In the genomic region with DNA sequence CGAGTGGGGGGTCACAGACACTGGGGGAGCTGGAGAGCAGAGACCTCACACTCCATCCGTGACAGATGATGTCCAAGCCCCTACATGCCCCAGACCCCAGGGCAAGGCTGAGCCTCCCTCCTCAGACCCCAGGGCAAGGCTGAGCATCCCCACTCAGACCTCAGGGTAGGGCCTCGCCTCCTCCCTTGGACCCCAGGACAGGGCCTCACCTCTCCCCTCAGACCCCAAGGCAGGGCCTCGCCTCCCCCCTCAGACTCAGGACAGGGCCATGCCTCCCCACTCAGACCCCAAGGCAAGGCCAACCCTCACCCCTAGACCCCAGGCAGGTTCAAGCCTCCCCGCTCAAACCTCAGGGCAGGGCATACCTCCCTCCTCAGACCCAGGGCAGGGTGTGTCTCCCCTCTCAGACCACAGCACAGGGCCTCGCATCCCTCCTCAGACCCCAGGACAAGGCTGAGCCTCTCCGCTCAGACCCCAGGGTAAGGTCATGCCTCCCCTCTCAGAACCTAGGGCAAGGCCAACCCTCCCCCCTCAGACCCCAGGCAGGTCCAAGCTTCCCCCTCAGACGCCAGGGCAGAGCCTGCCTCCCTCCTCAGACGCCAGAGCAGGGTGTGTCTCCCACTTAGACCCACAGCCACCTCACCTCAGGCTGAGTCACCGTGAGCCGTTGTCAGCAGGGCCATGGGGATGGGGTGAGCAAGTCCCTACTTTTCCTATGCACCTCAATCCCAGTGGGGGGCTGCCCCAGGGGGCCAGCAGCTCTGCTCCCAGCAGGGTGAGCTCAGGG, we compare ENCODE assay signal across 1 cellular context.
A peak's percentile ranks its signal among the peaks of the same experiment; 100 is the strongest.
TF ChIP-seq lines count a peak whose summit lies in the region.

No MANE protein-coding gene starts in this region.

TF ChIP-seq in K562, 482 proteins besides CTCF, POLR2A, EP300 and RAD21:
- peak; percentile 75 for TF ChIP-seq SMARCE1 (IDR thresholded peaks at IDR 0.05)
- TF ChIP-seq, protein P1, sequence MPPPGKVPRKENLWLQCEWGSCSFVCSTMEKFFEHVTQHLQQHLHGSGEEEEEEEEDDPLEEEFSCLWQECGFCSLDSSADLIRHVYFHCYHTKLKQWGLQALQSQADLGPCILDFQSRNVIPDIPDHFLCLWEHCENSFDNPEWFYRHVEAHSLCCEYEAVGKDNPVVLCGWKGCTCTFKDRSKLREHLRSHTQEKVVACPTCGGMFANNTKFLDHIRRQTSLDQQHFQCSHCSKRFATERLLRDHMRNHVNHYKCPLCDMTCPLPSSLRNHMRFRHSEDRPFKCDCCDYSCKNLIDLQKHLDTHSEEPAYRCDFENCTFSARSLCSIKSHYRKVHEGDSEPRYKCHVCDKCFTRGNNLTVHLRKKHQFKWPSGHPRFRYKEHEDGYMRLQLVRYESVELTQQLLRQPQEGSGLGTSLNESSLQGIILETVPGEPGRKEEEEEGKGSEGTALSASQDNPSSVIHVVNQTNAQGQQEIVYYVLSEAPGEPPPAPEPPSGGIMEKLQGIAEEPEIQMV (tag; conservative IDR thresholded peaks at IDR 0.05; ENCODE audit: low read depth): no peak
- TF ChIP-seq, protein P2, sequence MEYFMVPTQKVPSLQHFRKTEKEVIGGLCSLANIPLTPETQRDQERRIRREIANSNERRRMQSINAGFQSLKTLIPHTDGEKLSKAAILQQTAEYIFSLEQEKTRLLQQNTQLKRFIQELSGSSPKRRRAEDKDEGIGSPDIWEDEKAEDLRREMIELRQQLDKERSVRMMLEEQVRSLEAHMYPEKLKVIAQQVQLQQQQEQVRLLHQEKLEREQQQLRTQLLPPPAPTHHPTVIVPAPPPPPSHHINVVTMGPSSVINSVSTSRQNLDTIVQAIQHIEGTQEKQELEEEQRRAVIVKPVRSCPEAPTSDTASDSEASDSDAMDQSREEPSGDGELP (CRISPR knock-in tag; IDR thresholded peaks at IDR 0.05; ENCODE audit: borderline replicate concordance): peak; percentile 30; the same call in 1 of the 2 replicates
- TF ChIP-seq MTA3 (IDR thresholded peaks at IDR 0.05; ENCODE audit: borderline replicate concordance): peak; percentile 57; the same call in 1 of the 2 replicates
- peak; percentile 75; the same call in 1 of the 2 replicates for TF ChIP-seq KLF1 (tag; IDR thresholded peaks at IDR 0.05)
- 0 out of 2 replicates have a peak, but pooled peaks have one; percentile 23 for TF ChIP-seq LEF1 (IDR thresholded peaks at IDR 0.05)
- TF ChIP-seq SMARCA4 (IDR thresholded peaks at IDR 0.05): peak; percentile 62
- TF ChIP-seq RBFOX2 (IDR thresholded peaks at IDR 0.05; ENCODE audit: low read depth, low read length): peak; percentile 51
- peak; percentile 42; the same call in 1 of the 2 replicates for TF ChIP-seq ZEB2 (IDR thresholded peaks at IDR 0.05)
- TF ChIP-seq SUPT5H (IDR thresholded peaks at IDR 0.05): 0 out of 2 replicates have a peak, but pooled peaks have one; percentile 24
- TF ChIP-seq CTBP1 (IDR thresholded peaks at IDR 0.05; ENCODE audit: borderline replicate concordance): peak; percentile 76
- peak; percentile 70 for TF ChIP-seq ARID1B (IDR thresholded peaks at IDR 0.05)
- peak; percentile 78 for TF ChIP-seq NFE2 (IDR thresholded peaks at IDR 0.05; ENCODE audit: low read depth)
- TF ChIP-seq ZFX (CRISPR knock-in tag; IDR thresholded peaks at IDR 0.05): peak; percentile 43
- TF ChIP-seq TAF1 (IDR thresholded peaks at IDR 0.05; ENCODE audit: control insufficient read depth, extremely low read depth, insufficient read depth, low read length, severe bottlenecking): peak; percentile 25
- TF ChIP-seq, protein P3, sequence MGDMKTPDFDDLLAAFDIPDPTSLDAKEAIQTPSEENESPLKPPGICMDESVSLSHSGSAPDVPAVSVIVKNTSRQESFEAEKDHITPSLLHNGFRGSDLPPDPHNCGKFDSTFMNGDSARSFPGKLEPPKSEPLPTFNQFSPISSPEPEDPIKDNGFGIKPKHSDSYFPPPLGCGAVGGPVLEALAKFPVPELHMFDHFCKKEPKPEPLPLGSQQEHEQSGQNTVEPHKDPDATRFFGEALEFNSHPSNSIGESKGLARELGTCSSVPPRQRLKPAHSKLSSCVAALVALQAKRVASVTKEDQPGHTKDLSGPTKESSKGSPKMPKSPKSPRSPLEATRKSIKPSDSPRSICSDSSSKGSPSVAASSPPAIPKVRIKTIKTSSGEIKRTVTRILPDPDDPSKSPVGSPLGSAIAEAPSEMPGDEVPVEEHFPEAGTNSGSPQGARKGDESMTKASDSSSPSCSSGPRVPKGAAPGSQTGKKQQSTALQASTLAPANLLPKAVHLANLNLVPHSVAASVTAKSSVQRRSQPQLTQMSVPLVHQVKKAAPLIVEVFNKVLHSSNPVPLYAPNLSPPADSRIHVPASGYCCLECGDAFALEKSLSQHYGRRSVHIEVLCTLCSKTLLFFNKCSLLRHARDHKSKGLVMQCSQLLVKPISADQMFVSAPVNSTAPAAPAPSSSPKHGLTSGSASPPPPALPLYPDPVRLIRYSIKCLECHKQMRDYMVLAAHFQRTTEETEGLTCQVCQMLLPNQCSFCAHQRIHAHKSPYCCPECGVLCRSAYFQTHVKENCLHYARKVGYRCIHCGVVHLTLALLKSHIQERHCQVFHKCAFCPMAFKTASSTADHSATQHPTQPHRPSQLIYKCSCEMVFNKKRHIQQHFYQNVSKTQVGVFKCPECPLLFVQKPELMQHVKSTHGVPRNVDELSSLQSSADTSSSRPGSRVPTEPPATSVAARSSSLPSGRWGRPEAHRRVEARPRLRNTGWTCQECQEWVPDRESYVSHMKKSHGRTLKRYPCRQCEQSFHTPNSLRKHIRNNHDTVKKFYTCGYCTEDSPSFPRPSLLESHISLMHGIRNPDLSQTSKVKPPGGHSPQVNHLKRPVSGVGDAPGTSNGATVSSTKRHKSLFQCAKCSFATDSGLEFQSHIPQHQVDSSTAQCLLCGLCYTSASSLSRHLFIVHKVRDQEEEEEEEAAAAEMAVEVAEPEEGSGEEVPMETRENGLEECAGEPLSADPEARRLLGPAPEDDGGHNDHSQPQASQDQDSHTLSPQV (IDR thresholded peaks at IDR 0.05): peak; percentile 79; the same call in 1 of the 2 replicates
- TF ChIP-seq, protein P4, sequence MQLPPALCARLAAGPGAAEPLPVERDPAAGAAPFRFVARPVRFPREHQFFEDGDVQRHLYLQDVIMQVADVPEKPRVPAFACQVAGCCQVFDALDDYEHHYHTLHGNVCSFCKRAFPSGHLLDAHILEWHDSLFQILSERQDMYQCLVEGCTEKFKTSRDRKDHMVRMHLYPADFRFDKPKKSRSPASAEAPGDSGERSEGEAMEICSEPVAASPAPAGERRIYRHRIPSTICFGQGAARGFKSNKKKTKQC (CRISPR knock-in tag; IDR thresholded peaks at IDR 0.05): no peak
- no peak for TF ChIP-seq ZC3H11A (IDR thresholded peaks at IDR 0.05; ENCODE audit: low read depth, low read length)
- no peak for TF ChIP-seq FUS (optimal IDR thresholded peaks at IDR 0.05; ENCODE audit: low read depth, low read length)
- TF ChIP-seq FOSL1 (tag; conservative IDR thresholded peaks at IDR 0.05): peak; percentile 86
- TF ChIP-seq, protein P5, sequence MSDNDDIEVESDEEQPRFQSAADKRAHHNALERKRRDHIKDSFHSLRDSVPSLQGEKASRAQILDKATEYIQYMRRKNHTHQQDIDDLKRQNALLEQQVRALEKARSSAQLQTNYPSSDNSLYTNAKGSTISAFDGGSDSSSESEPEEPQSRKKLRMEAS (CRISPR knock-in tag; IDR thresholded peaks at IDR 0.05): peak; percentile 50; the same call in 1 of the 2 replicates
- TF ChIP-seq ZFP36 (IDR thresholded peaks at IDR 0.05; ENCODE audit: low read depth, low read length, partially characterized antibody): peak; percentile 79
- TF ChIP-seq JUND (IDR thresholded peaks at IDR 0.05; ENCODE audit: borderline replicate concordance, low read depth, low read length): peak; percentile 80
- TF ChIP-seq JUND (tag; IDR thresholded peaks at IDR 0.05; ENCODE audit: borderline replicate concordance, low read depth, low read length): peak; percentile 82; the same call in 1 of the 3 replicates
- peak; percentile 81 for TF ChIP-seq DPF2 (IDR thresholded peaks at IDR 0.05)
- peak; percentile 17 for TF ChIP-seq NEUROD1 (IDR thresholded peaks at IDR 0.05; ENCODE audit: borderline replicate concordance, low read depth, low read length, partially characterized antibody)
- TF ChIP-seq RAD51 (IDR thresholded peaks at IDR 0.05; ENCODE audit: borderline replicate concordance, low read depth): no peak
- peak; percentile 11; the same call in 1 of the 2 replicates for TF ChIP-seq ZNF316 (IDR thresholded peaks at IDR 0.05)
- peak; percentile 16 for TF ChIP-seq FOS (IDR thresholded peaks at IDR 0.05; ENCODE audit: extremely low read depth, insufficient read length)
- TF ChIP-seq MTA1 (IDR thresholded peaks at IDR 0.05; ENCODE audit: borderline replicate concordance): 0 out of 2 replicates have a peak, but pooled peaks have one; percentile 26
- TF ChIP-seq PHF8 (IDR thresholded peaks at IDR 0.05; ENCODE audit: borderline replicate concordance, low read length): peak; percentile 32; the same call in 1 of the 2 replicates
- TF ChIP-seq U2AF2 (optimal IDR thresholded peaks at IDR 0.05; ENCODE audit: low read depth, low read length): no peak
- TF ChIP-seq CREB1 (IDR thresholded peaks at IDR 0.05): peak; percentile 24; the same call in 1 of the 2 replicates
- no peak for TF ChIP-seq CREB1 (CRISPR knock-in tag; IDR thresholded peaks at IDR 0.05)
- TF ChIP-seq, protein P6, sequence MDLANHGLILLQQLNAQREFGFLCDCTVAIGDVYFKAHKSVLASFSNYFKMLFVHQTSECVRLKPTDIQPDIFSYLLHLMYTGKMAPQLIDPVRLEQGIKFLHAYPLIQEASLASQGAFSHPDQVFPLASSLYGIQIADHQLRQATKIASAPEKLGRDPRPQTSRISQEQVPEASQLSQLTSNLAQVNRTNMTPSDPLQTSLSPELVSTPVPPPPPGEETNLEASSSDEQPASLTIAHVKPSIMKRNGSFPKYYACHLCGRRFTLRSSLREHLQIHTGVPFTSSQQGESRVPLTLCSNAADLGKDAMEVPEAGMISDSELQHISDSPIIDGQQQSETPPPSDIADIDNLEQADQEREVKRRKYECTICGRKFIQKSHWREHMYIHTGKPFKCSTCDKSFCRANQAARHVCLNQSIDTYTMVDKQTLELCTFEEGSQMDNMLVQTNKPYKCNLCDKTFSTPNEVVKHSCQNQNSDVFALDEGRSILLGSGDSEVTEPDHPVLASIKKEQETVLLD (IDR thresholded peaks at IDR 0.05): peak; percentile 52; the same call in 1 of the 2 replicates
- 0 out of 2 replicates have a peak, but pooled peaks have one; percentile 17 for TF ChIP-seq GATAD2A (IDR thresholded peaks at IDR 0.05)
- TF ChIP-seq, protein P7, sequence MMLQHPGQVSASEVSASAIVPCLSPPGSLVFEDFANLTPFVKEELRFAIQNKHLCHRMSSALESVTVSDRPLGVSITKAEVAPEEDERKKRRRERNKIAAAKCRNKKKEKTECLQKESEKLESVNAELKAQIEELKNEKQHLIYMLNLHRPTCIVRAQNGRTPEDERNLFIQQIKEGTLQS (IDR thresholded peaks at IDR 0.05): peak; percentile 86
- TF ChIP-seq, protein P7 (CRISPR knock-in tag; conservative IDR thresholded peaks at IDR 0.05): no peak
- peak; percentile 68 for TF ChIP-seq CREM (IDR thresholded peaks at IDR 0.05; ENCODE audit: low read depth)
- peak; percentile 41; the same call in 1 of the 2 replicates for TF ChIP-seq SMARCA5 (IDR thresholded peaks at IDR 0.05)
- peak; percentile 57 for TF ChIP-seq C11orf30 (IDR thresholded peaks at IDR 0.05; ENCODE audit: low read depth)
- TF ChIP-seq, protein P8, sequence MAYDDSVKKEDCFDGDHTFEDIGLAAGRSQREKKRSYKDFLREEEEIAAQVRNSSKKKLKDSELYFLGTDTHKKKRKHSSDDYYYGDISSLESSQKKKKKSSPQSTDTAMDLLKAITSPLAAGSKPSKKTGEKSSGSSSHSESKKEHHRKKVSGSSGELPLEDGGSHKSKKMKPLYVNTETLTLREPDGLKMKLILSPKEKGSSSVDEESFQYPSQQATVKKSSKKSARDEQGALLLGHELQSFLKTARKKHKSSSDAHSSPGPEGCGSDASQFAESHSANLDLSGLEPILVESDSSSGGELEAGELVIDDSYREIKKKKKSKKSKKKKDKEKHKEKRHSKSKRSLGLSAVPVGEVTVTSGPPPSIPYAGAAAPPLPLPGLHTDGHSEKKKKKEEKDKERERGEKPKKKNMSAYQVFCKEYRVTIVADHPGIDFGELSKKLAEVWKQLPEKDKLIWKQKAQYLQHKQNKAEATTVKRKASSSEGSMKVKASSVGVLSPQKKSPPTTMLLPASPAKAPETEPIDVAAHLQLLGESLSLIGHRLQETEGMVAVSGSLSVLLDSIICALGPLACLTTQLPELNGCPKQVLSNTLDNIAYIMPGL (CRISPR knock-in tag; IDR thresholded peaks at IDR 0.05): no peak
- TF ChIP-seq NRF1 (conservative IDR thresholded peaks at IDR 0.05 in 1 of 2, IDR thresholded peaks at IDR 0.05 in 1 of 2): peak; percentile 16 to 24; a peak in 1 of 4 replicates
- no peak for TF ChIP-seq SMAD1 (IDR thresholded peaks at IDR 0.05; ENCODE audit: low read depth, low read length, partially characterized antibody)
- TF ChIP-seq TCF3 (CRISPR knock-in tag; IDR thresholded peaks at IDR 0.05): peak; percentile 40; the same call in 1 of the 2 replicates
- peak; percentile 49 for TF ChIP-seq HMGN3 (IDR thresholded peaks at IDR 0.05; ENCODE audit: borderline replicate concordance, extremely low read depth, insufficient read length, low read depth, low read length)
- TF ChIP-seq GABPB1 (CRISPR knock-in tag; IDR thresholded peaks at IDR 0.05): no peak
- TF ChIP-seq KDM5B (IDR thresholded peaks at IDR 0.05; ENCODE audit: insufficient replicate concordance, low read depth, low read length): peak; percentile 61
- peak; percentile 44; the same call in 1 of the 2 replicates for TF ChIP-seq HDAC2 (IDR thresholded peaks at IDR 0.05)
- 0 out of 2 replicates have a peak, but pooled peaks have one; percentile 50 for TF ChIP-seq POLR2G (IDR thresholded peaks at IDR 0.05; ENCODE audit: low read depth, low read length)
- peak in 1 of 2 experiments; percentile 18; a peak in 1 of 4 replicates for TF ChIP-seq MAZ (CRISPR knock-in tag; conservative IDR thresholded peaks at IDR 0.05 in 1 of 2, IDR thresholded peaks at IDR 0.05 in 1 of 2)
- peak; percentile 71 for TF ChIP-seq JUN (IDR thresholded peaks at IDR 0.05; ENCODE audit: borderline replicate concordance, low read depth, low read length)
- no peak for TF ChIP-seq JUN (CRISPR knock-in tag; IDR thresholded peaks at IDR 0.05; ENCODE audit: borderline replicate concordance)
- 0 out of 2 replicates have a peak, but pooled peaks have one; percentile 76 for TF ChIP-seq HDGF (IDR thresholded peaks at IDR 0.05)
- no peak for TF ChIP-seq CCNT2 (IDR thresholded peaks at IDR 0.05; ENCODE audit: borderline replicate concordance, extremely low read depth, insufficient read length, low read depth, low read length)
- no peak for TF ChIP-seq ELF4 (CRISPR knock-in tag; IDR thresholded peaks at IDR 0.05)
- peak; percentile 79; the same call in 1 of the 2 replicates for TF ChIP-seq ZBTB7A (IDR thresholded peaks at IDR 0.05; ENCODE audit: borderline replicate concordance, control insufficient read depth, low read depth, low read length)
- TF ChIP-seq ESRRA (IDR thresholded peaks at IDR 0.05; ENCODE audit: borderline replicate concordance, low read depth): no peak
- TF ChIP-seq EP400 (IDR thresholded peaks at IDR 0.05): peak; percentile 23; the same call in 1 of the 2 replicates
